In the genomic region with DNA sequence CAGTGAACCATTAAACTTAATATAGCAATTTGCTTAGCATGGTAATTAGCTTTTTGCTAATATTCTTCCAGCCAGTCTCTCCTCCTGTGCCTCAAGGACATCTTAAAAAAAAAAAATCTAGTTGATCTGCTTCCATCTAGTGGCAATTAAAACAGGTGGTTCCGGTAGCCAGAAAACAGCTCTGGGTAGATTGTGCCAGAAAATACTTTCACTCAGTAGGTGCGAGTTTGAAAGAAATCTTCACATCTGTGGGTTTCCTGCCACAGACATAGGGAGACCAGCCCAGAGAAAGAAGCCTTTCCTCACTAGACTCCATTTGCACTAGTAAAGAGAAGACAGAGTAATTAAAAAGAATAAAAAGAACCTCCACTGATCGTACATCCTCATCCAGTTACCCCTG, we compare ENCODE assay signal across 11 cellular contexts. TPM values are rescaled to one million over a fixed set of nuclear protein-coding genes. Genes with fewer than 3 reads are reported as not detected.
DNase-seq lines count a peak whose midpoint lies in the region; ATAC-seq and TF ChIP-seq lines count a peak whose summit lies in the region.
"Had no signal": no experiment of that assay in that cellular context is flagged by ENCODE, and none has a peak within 500 bp of the region (broad histone marks: within the 10 kb centered on the region; RNA-seq: fewer than 3 reads in every experiment).

No MANE protein-coding gene starts in this region.

- TF ChIP-seq CTCF in GM10248 (IDR thresholded peaks at IDR 0.05; ENCODE audit: control extremely low read depth, extremely low read depth, low read depth, missing control alignments): peak; percentile 18
- no peak for TF ChIP-seq CTCF in prostate gland (IDR thresholded peaks at IDR 0.05)

- POLR2A ChIA-PET in GM10248 (lab: Yijun Ruan, JAX): no interaction called here

- DNase-seq in GM10248 (ENCODE audit: extremely low spot score) (no peak), KG1 (lab: John Stamatoyannopoulos, UW) (peak; percentile 61), NCI-H1930 (lab: John Stamatoyannopoulos, UW) (no peak), prostate gland (ENCODE audit: low spot score) (no peak)
- peak; percentile 45 to 46 (median 46) for DNase-seq in effector memory CD8-positive, alpha-beta T cell
- DNase-seq in stimulated activated CD4-positive, alpha-beta T cell treated with anti-CD3 and anti-CD28 coated beads, Interleukin-4, amount 100 ng/mL, for 4 hours: no peak
- DNase-seq: uterus had no signal

- CTCF ChIA-PET in GM10248 (lab: Yijun Ruan, JAX): interaction anchor here (0.6 to 2.1 kb wide), 5 partner anchors 9 to 92 kb away, joined by 3 to 11 read pairs (median 4); no protein-coding TSS in a partner anchor

- no peak overlapping the region for H3K4me3 ChIP-seq in prostate gland
- H3K4me3 ChIP-seq: uterus had no signal

- TF ChIP-seq POLR2A in prostate gland (IDR thresholded peaks at IDR 0.05): no peak

- H3K9me3 ChIP-seq in prostate gland: no peaks in the 10 kb centered on the region
- H3K9me3 ChIP-seq: uterus had no signal

- ATAC-seq in GM19468 (IDR thresholded peaks at IDR 0.05; ENCODE audit: extremely low read depth, unreplicated experiment) (peak; percentile 45), GM18907 (IDR thresholded peaks at IDR 0.05; ENCODE audit: unreplicated experiment) (no peak)
- ATAC-seq in effector memory CD8-positive, alpha-beta T cell (replicated peaks): peak; percentile 77

- H3K4me3 Mint-ChIP-seq in effector memory CD8-positive, alpha-beta T cell: peak overlapping the region; percentile 62 to 73

- H3K9me3 Mint-ChIP-seq in effector memory CD8-positive, alpha-beta T cell: no peaks in the 10 kb centered on the region

- no peaks in the 10 kb centered on the region for H3K27me3 Mint-ChIP-seq in effector memory CD8-positive, alpha-beta T cell

- H3K36me3 ChIP-seq in prostate gland: no peaks in the 10 kb centered on the region
- H3K36me3 ChIP-seq: uterus had no signal

- H3K27ac ChIP-seq in prostate gland: no peak overlapping the region
- H3K27ac ChIP-seq: uterus had no signal

- intact Hi-C loops in prostate gland (cut with DNase I): no loop called here

- WGBS in prostate gland: 30% methylated on average over 3 of the region's 3 CpGs

- H3K4me1 ChIP-seq in prostate gland (replicated peaks): no peaks in the 10 kb centered on the region
- H3K4me1 ChIP-seq: uterus had no signal

- H3K36me3 Mint-ChIP-seq in effector memory CD8-positive, alpha-beta T cell (ENCODE audit: insufficient read depth): peaks cover 6% of the 10 kb centered on the region

- no peaks in the 10 kb centered on the region for H3K27me3 ChIP-seq in prostate gland (replicated peaks; ENCODE audit: insufficient read depth)
- H3K27me3 ChIP-seq: uterus had no signal

- peaks cover 63 to 80% of the 10 kb centered on the region in 2 donors for H3K4me1 Mint-ChIP-seq in effector memory CD8-positive, alpha-beta T cell (ENCODE audit: low read depth in 2 of 2)

- peak overlapping the region; percentile 33 to 87 for H3K27ac Mint-ChIP-seq in effector memory CD8-positive, alpha-beta T cell

RNA-seq across cellular contexts. Expression of a gene that starts 17.1 kb away (rescaled TPM):
- 1 to 10 TPM; 1.3 to 4.8 TPM for total RNA-seq in prostate gland
- total RNA-seq: bronchial epithelial cell, SK-MEL-5 had no signal

RNA-seq across cellular contexts. Expression of a gene that starts 39.6 kb away (rescaled TPM):
- 1 to 10 TPM; 1.7 to 3.0 TPM for total RNA-seq in prostate gland
- total RNA-seq: bronchial epithelial cell, SK-MEL-5 had no signal

Comparison
In these comparisons a context has a peak if more than half of its experiments do, and no peak if none do; other contexts are left out.
1. DNase-seq: peak in KG1 (single experiment) and effector memory CD8-positive, alpha-beta T cell (3 of 3); none in GM10248 (single experiment), NCI-H1930 (0 of 2), prostate gland (single experiment) and stimulated activated CD4-positive, alpha-beta T cell treated with anti-CD3 and anti-CD28 coated beads, Interleukin-4, amount 100 ng/mL, for 4 hours (0 of 2).